Comparison of ENCODE assay signal across 8 cellular contexts in the genomic region with DNA sequence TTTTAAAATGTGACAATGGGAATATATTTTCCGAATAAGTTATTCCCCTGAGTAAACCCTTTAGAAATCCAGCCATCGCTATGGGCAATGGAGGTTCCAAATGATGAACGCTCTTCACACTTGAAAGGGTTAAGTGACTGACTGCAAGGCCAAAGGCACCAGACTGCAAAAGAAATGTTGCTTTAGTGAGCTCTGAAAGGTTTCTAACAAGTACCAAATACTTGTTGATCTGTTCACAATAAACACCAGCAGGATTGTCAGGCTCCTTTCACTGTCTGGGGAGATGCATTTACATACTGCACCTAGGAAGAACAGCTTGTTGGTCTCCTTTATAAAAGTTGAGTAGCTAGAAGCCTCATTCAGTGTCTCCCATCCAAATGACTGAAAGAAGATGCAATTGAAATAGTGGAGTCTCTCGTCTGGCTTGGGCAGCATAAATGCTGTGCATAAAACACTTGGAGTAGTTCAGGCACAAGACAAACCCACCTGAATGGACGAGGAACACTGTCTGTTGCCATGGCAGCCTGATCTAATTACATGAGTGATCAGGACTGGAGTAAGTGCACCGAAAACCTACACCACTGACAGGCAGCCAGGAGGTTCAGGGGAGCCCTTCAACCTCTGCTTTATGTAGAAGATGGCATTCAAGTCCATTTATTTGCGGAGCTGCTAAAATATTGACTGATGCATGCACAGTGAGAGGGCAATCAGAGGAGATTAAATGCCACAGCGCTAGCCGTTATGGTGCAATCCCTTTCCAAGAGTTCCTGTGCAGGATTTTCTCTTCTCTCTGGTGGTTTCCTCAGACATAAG. TPM values are rescaled to one million over a fixed set of nuclear protein-coding genes. Genes with fewer than 3 reads are reported as not detected.
DNase-seq lines count a peak whose midpoint lies in the region; ATAC-seq and TF ChIP-seq lines count a peak whose summit lies in the region.

No MANE protein-coding gene starts in this region.

- H3K9me3 ChIP-seq in DOHH2 (ENCODE audit: control insufficient read depth, insufficient read depth, low read length) = no peaks in the 10 kb centered on the region
- H3K9me3 ChIP-seq in uterus = no peaks in the 10 kb centered on the region
- H3K9me3 ChIP-seq in aorta (ENCODE audit: control insufficient read depth, low read length) = no peaks in the 10 kb centered on the region

- no peak for TF ChIP-seq POLR2A in uterus (IDR thresholded peaks at IDR 0.05)

- H4K20me1 ChIP-seq in DOHH2 (ENCODE audit: control insufficient read depth, insufficient read depth, low read depth, low read length) = peaks cover 5% of the 10 kb centered on the region; the same call in 1 of the 2 replicates

- peaks cover 0 to 3% (median 0%) of the 10 kb centered on the region in 5 experiments for H3K9me3 Mint-ChIP-seq in brain

- H3K4me3 ChIP-seq in DOHH2 (ENCODE audit: low read length) (peak overlapping the region; percentile 91), uterus (peak overlapping the region; percentile 86 to 97), aorta (ENCODE audit: low read length in 2 of 2) (peak overlapping the region in 1 of 2 donors; percentile 99)

- peaks cover 70% of the 10 kb centered on the region for H3K4me1 Mint-ChIP-seq in brain

- intact Hi-C loops in uterus (cut with DNase I; ENCODE audit: low total_unique reads) = loop anchor here (5.0 kb wide), 1 partner anchor 46 kb away; no protein-coding TSS in a partner anchor
- intact Hi-C loops in aorta (cut with DNase I) = loop anchor here in 1 of 2 donors (10.0 kb wide), 1 partner anchor 54 kb away; no protein-coding TSS in a partner anchor

- 15 to 18% methylated on average over 9 of the region's 9 CpGs for WGBS in aorta, 2 donors

- H3K27me3 ChIP-seq in DOHH2 (ENCODE audit: control insufficient read depth, low read length) (peaks cover 12% of the 10 kb centered on the region), uterus (no peaks in the 10 kb centered on the region), aorta (ENCODE audit: control insufficient read depth in 1 of 2, insufficient read depth in 2 of 2, low read length in 1 of 2) (no peaks in the 10 kb centered on the region)

- DNase-seq in NCI-H128 (lab: John Stamatoyannopoulos, UW; ENCODE audit: unreplicated experiment) = peak; percentile 80
- DNase-seq in medulla oblongata (ENCODE audit: extremely low spot score) = peak; percentile 53
- DNase-seq in uterus = no peak
- DNase-seq in aorta = no peak
- no peak for DNase-seq in germinal center (ENCODE audit: low spot score)

- H3K4me1 ChIP-seq in DOHH2 (ENCODE audit: control insufficient read depth, low read length) (peaks cover 27% of the 10 kb centered on the region), uterus (peaks cover 3% of the 10 kb centered on the region in 2 donors), aorta (ENCODE audit: control insufficient read depth in 1 of 2, insufficient read depth in 2 of 2, low read length in 2 of 2) (peaks cover 0 to 6% of the 10 kb centered on the region in 2 donors)

- peaks cover 9% of the 10 kb centered on the region; the same call in 1 of the 2 replicates for H3K79me2 ChIP-seq in DOHH2 (ENCODE audit: control insufficient read depth, low read length)

- peaks cover 17% of the 10 kb centered on the region for H3F3A ChIP-seq in DOHH2 (ENCODE audit: control insufficient read depth, insufficient read depth)

- H3K27ac ChIP-seq in DOHH2 (ENCODE audit: low read depth, low read length) (no peak overlapping the region), uterus (peak overlapping the region; percentile 98 to 100), aorta (ENCODE audit: low read depth in 1 of 2, low read length in 2 of 2) (peak overlapping the region in 1 of 2 donors; percentile 56)

- peak overlapping the region; percentile 82 to 99 (median 98) for H3K27ac Mint-ChIP-seq in brain

- H3K36me3 ChIP-seq in DOHH2 (ENCODE audit: control insufficient read depth, low read length) = no peaks in the 10 kb centered on the region
- no peaks in the 10 kb centered on the region for H3K36me3 ChIP-seq in uterus
- H3K36me3 ChIP-seq in aorta (ENCODE audit: control insufficient read depth in 1 of 2, insufficient read depth in 2 of 2, low read length in 1 of 2) = no peaks in the 10 kb centered on the region

- TF ChIP-seq CTCF in DOHH2 (IDR thresholded peaks at IDR 0.05; ENCODE audit: low read depth, low read length, poor library complexity, severe bottlenecking) (no peak), brain (conservative IDR thresholded peaks at IDR 0.05) (no peak), uterus (IDR thresholded peaks at IDR 0.05) (no peak)

- H3K4me3 Mint-ChIP-seq in brain = peak overlapping the region; percentile 94 to 97 (median 96)

- no peak for ATAC-seq in GM21367 (IDR thresholded peaks at IDR 0.05; ENCODE audit: unreplicated experiment)
- no peak for ATAC-seq in aorta (ENCODE audit: low FRiP score)

- H3K27me3 Mint-ChIP-seq in brain = peaks cover 24% of the 10 kb centered on the region

- peak overlapping the region; percentile 85 for H3K4me2 ChIP-seq in DOHH2 (ENCODE audit: low read length)

- no peaks in the 10 kb centered on the region for H3K9me2 ChIP-seq in DOHH2 (replicated peaks; ENCODE audit: control insufficient read depth, low read length)

- no peaks in the 10 kb centered on the region for H3K36me3 Mint-ChIP-seq in brain

RNA-seq across cellular contexts. Expression of gene ATXN1, which starts 2.9 kb away (rescaled TPM):
- polyA plus RNA-seq in brain (ENCODE audit: insufficient read depth, low read depth, low replicate concordance) (4.5 TPM), aorta (10 to 100 TPM; 11.5 to 14.2 TPM)
- total RNA-seq in uterus (100 to 1,000 TPM in 1 of 4 donors, 10 to 100 TPM in 3; 21.0 to 102 (median 51.1) TPM), aorta (10 to 100 TPM; 77.3 to 85.5 TPM)

Comparison
In these comparisons a context has a peak if more than half of its experiments do, and no peak if none do; other contexts are left out.
1. DNase-seq: peak in NCI-H128 (single experiment) and medulla oblongata (single experiment); none in uterus (0 of 2), aorta (0 of 2) and germinal center (single experiment).